In genomic region chr6:106133040-106133439, GRCh38 we compare ENCODE assay signal across 20 cellular contexts. TPM values are rescaled to one million over a fixed set of nuclear protein-coding genes. Genes with fewer than 3 reads are reported as not detected.
DNase-seq lines count a peak whose midpoint lies in the region; TF ChIP-seq lines count a peak whose summit lies in the region.
"Had no signal": no experiment of that assay in that cellular context is flagged by ENCODE, and none has a peak within 500 bp of the region (broad histone marks: within the 10 kb centered on the region; RNA-seq: fewer than 3 reads in every experiment).

No MANE protein-coding gene starts in this region.

- no peaks in the 10 kb centered on the region for H3K4me1 ChIP-seq in stomach

- no peaks in the 10 kb centered on the region for H3K36me3 Mint-ChIP-seq in T-helper 2 cell treated with Interferon-gamma antibody and Interleukin-4, amounts not matched to agents 5 μg/mL and 100 μg/mL, for 36 hours (ENCODE audit: low read depth)
- H3K36me3 Mint-ChIP-seq: CD14-positive monocyte had no signal

- H3K27me3 ChIP-seq in stomach, result no peaks in the 10 kb centered on the region

- peaks cover 27% of the 10 kb centered on the region for H3K4me1 Mint-ChIP-seq in T-helper 2 cell treated with Interferon-gamma antibody and Interleukin-4, amounts not matched to agents 5 μg/mL and 100 μg/mL, for 36 hours (ENCODE audit: low read depth)

- no peak for TF ChIP-seq POLR2A in stomach (IDR thresholded peaks at IDR 0.05)

- WGBS in stomach, 5 donors, result 87 to 94% (median 89%) methylated on average over 6 of the region's 6 CpGs

- TF ChIP-seq CTCF in stomach (IDR thresholded peaks at IDR 0.05), result no peak

- H3K27me3 Mint-ChIP-seq in T-helper 2 cell treated with Interferon-gamma antibody and Interleukin-4, amounts not matched to agents 5 μg/mL and 100 μg/mL, for 36 hours (ENCODE audit: low read depth), result no peaks in the 10 kb centered on the region

- H3K9me3 ChIP-seq in stomach, result no peaks in the 10 kb centered on the region

- no peak overlapping the region for H3K4me3 Mint-ChIP-seq in T-helper 2 cell treated with Interferon-gamma antibody and Interleukin-4, amounts not matched to agents 5 μg/mL and 100 μg/mL, for 36 hours
- H3K4me3 Mint-ChIP-seq: CD14-positive monocyte had no signal

- H3K9me3 Mint-ChIP-seq in T-helper 2 cell treated with Interferon-gamma antibody and Interleukin-4, amounts not matched to agents 5 μg/mL and 100 μg/mL, for 36 hours, result no peaks in the 10 kb centered on the region

- H3K4me3 ChIP-seq in stomach, result no peak overlapping the region

- H3K27ac Mint-ChIP-seq in T-helper 2 cell treated with Interferon-gamma antibody and Interleukin-4, amounts not matched to agents 5 μg/mL and 100 μg/mL, for 36 hours, result no peak overlapping the region

- no peak for TF ChIP-seq EP300 in stomach (IDR thresholded peaks at IDR 0.05)

- intact Hi-C loops in stomach (cut with DNase I; ENCODE audit: low total_unique reads), result no loop called here

- H3K36me3 ChIP-seq in stomach, result no peaks in the 10 kb centered on the region

- H3K27ac ChIP-seq in epithelial cell of prostate (peak overlapping the region; percentile 96), stomach (no peak overlapping the region)

- DNase-seq in LoVo (ENCODE audit: low spot score) (peak; percentile 53), NCI-H1105 (lab: John Stamatoyannopoulos, UW) (peak; percentile 45), NCI-H69 (lab: John Stamatoyannopoulos, UW) (peak; percentile 26), epithelial cell of prostate (ENCODE audit: low read depth, low spot score) (no peak), MV-4-11 (lab: John Stamatoyannopoulos, UW) (no peak), stomach (no peak), cerebellum (ENCODE audit: low spot score) (no peak)
- no peak for DNase-seq in T-helper 2 cell treated with Interferon-gamma antibody and Interleukin-4, amounts not matched to agents 5 μg/mL and 100 μg/mL, for 36 hours (ENCODE audit: low spot score)
- DNase-seq: AML-193, DMS53, KBM-7, NCI-H146, NCI-H2081 treated with DMSO at 0.1 percent for 48 hours, NCI-H226, NCI-H526 treated with DMSO at 0.1 percent for 48 hours, OCI-M1, SHP77 treated with DMSO at 0.1 percent for 48 hours, T-helper 1 cell, T1000 had no signal

RNA-seq across cellular contexts. Expression of gene PRDM1, which starts 46.9 kb away (rescaled TPM):
- total RNA-seq in stomach (10 to 100 TPM in 2 of 5 donors, 1 to 10 TPM in 2, under 1 TPM in 1; under 0.01 to 22.7 (median 6.4) TPM), cerebellum (0.45 TPM)
- 1 to 10 TPM; 3.1 to 7.0 (median 3.6) TPM for polyA plus RNA-seq in stomach

Comparison
In these comparisons a context has a peak if more than half of its experiments do, and no peak if none do; other contexts are left out.
1. DNase-seq: peak in LoVo (single experiment), NCI-H1105 (single experiment) and NCI-H69 (single experiment); none in epithelial cell of prostate (single experiment), MV-4-11 (single experiment), stomach (single experiment), cerebellum (single experiment) and T-helper 2 cell treated with Interferon-gamma antibody and Interleukin-4, amounts not matched to agents 5 μg/mL and 100 μg/mL, for 36 hours (single experiment).